8 cellular contexts compared by ENCODE assay signal in the genomic region with DNA sequence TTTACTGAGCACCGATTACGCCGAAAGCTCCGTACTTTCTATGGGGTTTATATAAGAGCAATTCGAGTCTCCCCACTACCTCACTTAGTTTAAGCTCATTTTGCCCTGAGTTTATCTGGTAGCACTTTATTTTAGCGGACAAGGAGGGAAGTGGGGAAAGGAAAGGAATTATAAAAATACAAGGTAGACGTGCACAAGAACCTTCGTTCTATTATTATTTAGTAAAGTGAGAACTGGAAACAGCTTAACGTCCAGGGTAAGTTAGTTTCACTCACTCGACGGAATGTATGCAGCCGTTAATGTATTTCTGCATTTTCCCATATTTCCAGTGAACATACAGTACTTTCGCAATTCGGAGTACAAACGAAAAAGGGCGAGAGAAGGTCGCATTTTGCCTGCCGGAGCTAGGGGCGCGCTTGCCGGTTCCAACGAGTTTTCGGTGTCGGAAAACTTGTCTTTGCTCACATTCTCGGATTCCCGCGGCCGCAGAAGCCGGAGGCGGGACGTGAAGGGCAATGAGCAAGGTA. TPM values are rescaled to one million over a fixed set of nuclear protein-coding genes. Genes with fewer than 3 reads are reported as not detected.
DNase-seq lines count a peak whose midpoint lies in the region; ATAC-seq, FAIRE-seq and TF ChIP-seq lines count a peak whose summit lies in the region.

No MANE protein-coding gene starts in this region.

- TF ChIP-seq EP300 in A549 (IDR thresholded peaks at IDR 0.05): no peak
- TF ChIP-seq EP300 in suprapubic skin (IDR thresholded peaks at IDR 0.05): no peak

- H3K4me3 Mint-ChIP-seq in activated CD4-positive, alpha-beta memory T cell treated with anti-CD3 and anti-CD28 coated beads, Interleukin-2, amount 10 ng/mL, durations not matched to agents 7 days and 5 days: no peak overlapping the region

- TF ChIP-seq CTCF in A549 (IDR thresholded peaks at IDR 0.05) (no peak; the same call in 2 of the 3 replicates), suprapubic skin (IDR thresholded peaks at IDR 0.05) (no peak)

- no peaks in the 10 kb centered on the region for H3K9me3 ChIP-seq in A549
- no peaks in the 10 kb centered on the region for H3K9me3 ChIP-seq in HAP-1
- no peaks in the 10 kb centered on the region for H3K9me3 ChIP-seq in iPS-20b (ENCODE audit: insufficient read depth, low read depth, low read length)
- no peaks in the 10 kb centered on the region for H3K9me3 ChIP-seq in suprapubic skin

- H3K4me2 ChIP-seq in A549: peak overlapping the region; percentile 75

- H3K36me3 ChIP-seq in HAP-1 (replicated peaks) (no peaks in the 10 kb centered on the region), iPS-20b (ENCODE audit: insufficient read depth, low read depth, low read length) (no peaks in the 10 kb centered on the region), suprapubic skin (no peaks in the 10 kb centered on the region)

- H3K27me3 ChIP-seq in HAP-1 (ENCODE audit: low read depth): no peaks in the 10 kb centered on the region
- no peaks in the 10 kb centered on the region for H3K27me3 ChIP-seq in iPS-20b (ENCODE audit: insufficient read depth, low read length)
- no peaks in the 10 kb centered on the region for H3K27me3 ChIP-seq in suprapubic skin

- no peak for ATAC-seq in A549

- H3K36me3 Mint-ChIP-seq in activated CD4-positive, alpha-beta memory T cell treated with anti-CD3 and anti-CD28 coated beads, Interleukin-2, amount 10 ng/mL, durations not matched to agents 7 days and 5 days (ENCODE audit: low read depth): peaks cover 21% of the 10 kb centered on the region

- H3K4me1 ChIP-seq in A549: peaks cover 25% of the 10 kb centered on the region; the same call in 2 of the 3 replicates
- H3K4me1 ChIP-seq in HAP-1: peaks cover 12% of the 10 kb centered on the region
- H3K4me1 ChIP-seq in iPS-20b (ENCODE audit: insufficient read depth, low read length): peaks cover 27% of the 10 kb centered on the region; the same call in 1 of the 2 replicates
- peaks cover 31% of the 10 kb centered on the region for H3K4me1 ChIP-seq in suprapubic skin

- H3K27ac ChIP-seq in A549 (peak overlapping the region; percentile 96 to 100), iPS-20b (ENCODE audit: low read length) (peak overlapping the region; percentile 84), suprapubic skin (peak overlapping the region; percentile 97)

- CTCF ChIA-PET in A549 (lab: Yijun Ruan, JAX): interaction anchor here (1.2 to 2.3 kb wide), 3 partner anchors 9 to 237 kb away, joined by 3 to 9 read pairs (median 4); no protein-coding TSS in a partner anchor
- CTCF ChIA-PET in activated CD4-positive, alpha-beta memory T cell treated with anti-CD3 and anti-CD28 coated beads, Interleukin-2, amount 10 ng/mL, durations not matched to agents 7 days and 5 days (lab: Charles Lee): interaction anchor here (0.9 to 3.6 kb wide), 10 partner anchors 9 to 399 kb away, joined by 3 to 31 read pairs (median 5); no protein-coding TSS in a partner anchor

- H3K9me3 Mint-ChIP-seq in activated CD4-positive, alpha-beta memory T cell treated with anti-CD3 and anti-CD28 coated beads, Interleukin-2, amount 10 ng/mL, durations not matched to agents 7 days and 5 days: no peaks in the 10 kb centered on the region

- no peak for TF ChIP-seq RAD21 in A549 (conservative IDR thresholded peaks at IDR 0.05 in 1 of 2, IDR thresholded peaks at IDR 0.05 in 1 of 2)

- H3K4me3 ChIP-seq in A549 (peak overlapping the region; percentile 76), HAP-1 (peak overlapping the region; percentile 87), iPS-20b (ENCODE audit: low read length) (peak overlapping the region; percentile 90), suprapubic skin (peak overlapping the region; percentile 97)

- peak overlapping the region; percentile 94 for H3K9ac ChIP-seq in iPS-20b (ENCODE audit: low read depth, low read length)

- H3K4me1 Mint-ChIP-seq in activated CD4-positive, alpha-beta memory T cell treated with anti-CD3 and anti-CD28 coated beads, Interleukin-2, amount 10 ng/mL, durations not matched to agents 7 days and 5 days: peaks cover 6% of the 10 kb centered on the region

- 3% methylated on average over 28 of the region's 31 CpGs for WGBS in A549 (ENCODE audit: missing lambda C conversion rate)
- WGBS in suprapubic skin: 2% methylated on average over 29 of the region's 31 CpGs

- DNase-seq in A549 (ENCODE audit: low read depth in 1 of 2, low spot score in 1 of 2) (no peak), HAP-1 (ENCODE audit: low spot score in 2 of 2) (no peak), suprapubic skin (ENCODE audit: low spot score in 2 of 2) (no peak), GM12892 (ENCODE audit: insufficient read length) (no peak), NCI-H2196 treated with DMSO at 0.1 percent for 48 hours (lab: John Stamatoyannopoulos, UW; ENCODE audit: unreplicated experiment) (no peak), cortex of kidney (lab: John Stamatoyannopoulos, UW) (no peak)
- DNase-seq in activated CD4-positive, alpha-beta memory T cell treated with anti-CD3 and anti-CD28 coated beads, Interleukin-2, amount 10 ng/mL, durations not matched to agents 7 days and 5 days: no peak

- FAIRE-seq in A549 (lab: Jason Lieb, UNC) (no peak), GM12892 (lab: Jason Lieb, UNC) (no peak)

- peak overlapping the region; percentile 96 for H3K27ac Mint-ChIP-seq in activated CD4-positive, alpha-beta memory T cell treated with anti-CD3 and anti-CD28 coated beads, Interleukin-2, amount 10 ng/mL, durations not matched to agents 7 days and 5 days

- no peaks in the 10 kb centered on the region for H3K27me3 Mint-ChIP-seq in activated CD4-positive, alpha-beta memory T cell treated with anti-CD3 and anti-CD28 coated beads, Interleukin-2, amount 10 ng/mL, durations not matched to agents 7 days and 5 days

- TF ChIP-seq POLR2A in A549 (IDR thresholded peaks at IDR 0.05; ENCODE audit: low read length) (no peak), suprapubic skin (IDR thresholded peaks at IDR 0.05) (no peak), GM12892 (IDR thresholded peaks at IDR 0.05; ENCODE audit: low read depth, low read length) (no peak)

- in situ Hi-C loops in HAP-1 (cut with MboI; ENCODE audit: low sequenced_read_pairs): no loop called here

- POLR2A ChIA-PET in A549 (lab: Yijun Ruan, JAX): interaction anchor here (0.5 to 2.8 kb wide), 15 partner anchors 10 to 925 kb away, joined by 3 to 16 read pairs (median 4); partner anchors contain the start of genes OSBPL10, TGFBR2 and ZNF860
- POLR2A ChIA-PET in activated CD4-positive, alpha-beta memory T cell treated with anti-CD3 and anti-CD28 coated beads, Interleukin-2, amount 10 ng/mL, durations not matched to agents 7 days and 5 days (lab: Charles Lee): interaction anchor here (0.6 to 4.6 kb wide), 33 partner anchors 8 to 1177 kb away, joined by 3 to 145 read pairs (median 4); partner anchors contain the start of gene TGFBR2

TF ChIP-seq in A549, 52 proteins besides CTCF, POLR2A, EP300 and RAD21:
- TF ChIP-seq SREBF2 (IDR thresholded peaks at IDR 0.05) (0 out of 2 replicates have a peak, but pooled peaks have one; percentile 4), PHF8 (IDR thresholded peaks at IDR 0.05; ENCODE audit: borderline replicate concordance, low read depth) (no peak), HMGXB4 (CRISPR knock-in tag; IDR thresholded peaks at IDR 0.05; ENCODE audit: borderline replicate concordance) (0 out of 2 replicates have a peak, but pooled peaks have one; percentile 11), HES2 (IDR thresholded peaks at IDR 0.05) (no peak), GATA3 (IDR thresholded peaks at IDR 0.05; ENCODE audit: borderline replicate concordance) (no peak), TP53 (CRISPR knock-in tag; IDR thresholded peaks at IDR 0.05) (0 out of 2 replicates have a peak, but pooled peaks have one; percentile 10), TFCP2L1 (CRISPR knock-in tag; IDR thresholded peaks at IDR 0.05) (no peak), CEBPB (IDR thresholded peaks at IDR 0.05) (peak; percentile 64 to 85; a peak in 3 of 4 replicates)

RNA-seq across cellular contexts. Expression of gene STT3B, which starts 1.2 kb away (rescaled TPM):
- polyA plus RNA-seq in A549 (2011; rRNA removed) (161 and 171 TPM in 2 replicates), A549 (2017; fragmentation: RNase III; extraction: RNeasy Plus Mini Kit Qiagen cat#74134 plus additional on column Dnase treatment) (88.9 to 92.9 TPM (median 92.1 TPM) in 3 replicates)
- polyA plus RNA-seq in A549 (2012; cell fraction: cytosol; rRNA removed): 25.0 and 32.4 TPM in 2 replicates
- 30.8 and 36.9 TPM in 2 replicates for polyA plus RNA-seq in A549 (2012; cell fraction: nucleus; rRNA removed)
- polyA minus RNA-seq in A549 (2011; rRNA and poly(A)+ RNA removed): 78.6 and 86.5 TPM in 2 replicates
- total RNA-seq in activated CD4-positive, alpha-beta memory T cell treated with anti-CD3 and anti-CD28 coated beads, Interleukin-2, amount 10 ng/mL, durations not matched to agents 7 days and 5 days: 100 to 1,000 TPM; 199 to 201 TPM
- 10 to 100 TPM; 69.5 to 97.0 (median 78.4) TPM for total RNA-seq in suprapubic skin
- 71.6 TPM for polyA plus RNA-seq in GM12892 (2012; ENCODE audit: missing spikeins)
